ENCODE assay signal across 19 cellular contexts in the genomic region with DNA sequence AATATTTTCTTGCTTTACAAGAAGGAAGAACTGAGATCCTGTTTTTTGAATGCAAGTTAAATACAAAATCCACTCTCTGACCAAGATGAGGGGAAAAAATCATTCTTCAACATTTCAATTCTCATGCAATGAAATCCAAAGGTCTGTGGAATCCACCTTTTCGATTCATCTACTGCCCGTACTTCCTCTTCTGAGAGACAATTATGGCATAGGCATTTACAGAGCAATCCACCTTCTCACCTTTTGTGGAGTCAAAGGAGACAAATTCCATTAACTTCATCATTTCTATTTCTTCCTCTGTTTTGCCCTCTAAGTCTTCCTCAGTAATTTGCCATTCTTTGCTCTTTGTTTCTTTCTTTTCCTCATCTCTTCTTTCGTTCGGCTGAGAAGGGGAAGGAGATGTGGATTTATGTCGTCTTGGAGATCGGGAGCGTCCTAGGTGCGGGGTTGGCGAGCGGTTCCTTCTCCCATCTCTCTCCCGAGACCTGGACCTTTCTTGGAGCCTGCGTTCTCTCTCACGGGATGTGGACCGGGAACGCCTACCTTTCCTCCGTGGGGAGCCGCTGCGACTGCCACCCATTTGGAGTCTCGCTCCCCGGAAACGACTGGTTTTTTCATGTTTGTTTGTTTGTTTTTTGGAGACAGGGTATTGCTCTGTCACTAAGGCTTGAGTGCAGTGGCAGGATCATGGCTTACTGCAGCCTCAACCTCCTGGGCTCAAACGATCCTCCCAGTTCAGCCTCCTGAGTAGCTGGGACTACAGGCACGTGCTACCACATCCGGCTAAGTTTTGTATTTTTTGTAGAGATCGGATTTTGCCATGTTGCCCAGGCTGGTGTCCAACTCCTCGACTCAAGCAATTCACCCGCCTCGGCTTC. TPM values are rescaled to one million over a fixed set of nuclear protein-coding genes. Genes with fewer than 3 reads are reported as not detected.
DNase-seq lines count a peak whose midpoint lies in the region; ATAC-seq and TF ChIP-seq lines count a peak whose summit lies in the region.
"Had no signal": no experiment of that assay in that cellular context is flagged by ENCODE, and none has a peak within 500 bp of the region (broad histone marks: within the 10 kb centered on the region; RNA-seq: fewer than 3 reads in every experiment).

No MANE protein-coding gene starts in this region.

- H3K4me1 Mint-ChIP-seq in osteocyte (ENCODE audit: unreplicated experiment), result no peaks in the 10 kb centered on the region
- H3K4me1 Mint-ChIP-seq in naive thymus-derived CD8-positive, alpha-beta T cell, result no peaks in the 10 kb centered on the region
- H3K4me1 Mint-ChIP-seq: CD14-positive monocyte had no signal

- H3K4me3 ChIP-seq in HEK293 (ENCODE audit: low read depth, low read length), result no peak overlapping the region
- no peak overlapping the region for H3K4me3 ChIP-seq in hepatocyte
- H3K4me3 ChIP-seq: A549 had no signal

- H4K20me1 ChIP-seq in hepatocyte (ENCODE audit: insufficient read depth, poor library complexity, severe bottlenecking), result no peaks in the 10 kb centered on the region

- H3K9me3 Mint-ChIP-seq in osteocyte (ENCODE audit: unreplicated experiment), result no peaks in the 10 kb centered on the region
- no peaks in the 10 kb centered on the region for H3K9me3 Mint-ChIP-seq in activated naive CD4-positive, alpha-beta T cell treated with anti-CD3 and anti-CD28 coated beads, Interleukin-2, amount 50 U/mL, for 72 hours
- no peaks in the 10 kb centered on the region for H3K9me3 Mint-ChIP-seq in naive thymus-derived CD8-positive, alpha-beta T cell

- peak overlapping the region; percentile 40 for H3K4me3 Mint-ChIP-seq in osteocyte (ENCODE audit: unreplicated experiment)
- no peak overlapping the region for H3K4me3 Mint-ChIP-seq in naive thymus-derived CD8-positive, alpha-beta T cell
- H3K4me3 Mint-ChIP-seq: CD14-positive monocyte had no signal

- CTCF ChIA-PET in HEK293 (lab: Yijun Ruan, JAX), result no interaction called here

- H3K27me3 Mint-ChIP-seq in osteocyte (ENCODE audit: unreplicated experiment), result peaks cover 3% of the 10 kb centered on the region
- H3K27me3 Mint-ChIP-seq in naive thymus-derived CD8-positive, alpha-beta T cell, result peaks cover 0 to 4% (median 0%) of the 10 kb centered on the region in 5 donors

- no peaks in the 10 kb centered on the region for H3K9me3 ChIP-seq in HEK293 (ENCODE audit: control insufficient read depth, insufficient read depth, low read depth, low read length)
- no peaks in the 10 kb centered on the region for H3K9me3 ChIP-seq in hepatocyte (ENCODE audit: low read depth)
- H3K9me3 ChIP-seq: A549, Caco-2 had no signal

- no peak overlapping the region for H3K4me2 ChIP-seq in hepatocyte
- H3K4me2 ChIP-seq: A549 had no signal

- TF ChIP-seq CTCF in HEK293 (tag by site-specific recombination; IDR thresholded peaks at IDR 0.05), result no peak
- TF ChIP-seq CTCF in hepatocyte (IDR thresholded peaks at IDR 0.05; ENCODE audit: poor library complexity), result no peak
- TF ChIP-seq CTCF in osteocyte (IDR thresholded peaks at IDR 0.05), result no peak

- no peaks in the 10 kb centered on the region for H3K27me3 ChIP-seq in hepatocyte

- H3K36me3 ChIP-seq in HEK293 (ENCODE audit: control insufficient read depth in 2 of 2, insufficient read depth in 1 of 2, low read length in 2 of 2) (no peaks in the 10 kb centered on the region), hepatocyte (replicated peaks; ENCODE audit: insufficient read depth, low read depth) (no peaks in the 10 kb centered on the region)

- no peak for ATAC-seq in activated naive CD4-positive, alpha-beta T cell treated with anti-CD3 and anti-CD28 coated beads, Interleukin-2, amount 50 U/mL, for 72 hours
- ATAC-seq in naive thymus-derived CD8-positive, alpha-beta T cell, result no peak
- ATAC-seq in HG03025 (IDR thresholded peaks at IDR 0.05; ENCODE audit: low FRiP score, unreplicated experiment), result no peak
- ATAC-seq: A549, PC-3 had no signal

- no peaks in the 10 kb centered on the region for H3K79me2 ChIP-seq in hepatocyte

- H3K27ac Mint-ChIP-seq in osteocyte (ENCODE audit: unreplicated experiment), result no peak overlapping the region
- H3K27ac Mint-ChIP-seq in activated naive CD4-positive, alpha-beta T cell treated with anti-CD3 and anti-CD28 coated beads, Interleukin-2, amount 50 U/mL, for 72 hours, result no peak overlapping the region
- no peak overlapping the region for H3K27ac Mint-ChIP-seq in naive thymus-derived CD8-positive, alpha-beta T cell
- H3K27ac Mint-ChIP-seq: CD14-positive monocyte had no signal

- peak overlapping the region; percentile 31 for H2AFZ ChIP-seq in hepatocyte

- H3K36me3 Mint-ChIP-seq in osteocyte (ENCODE audit: unreplicated experiment), result no peaks in the 10 kb centered on the region
- no peaks in the 10 kb centered on the region for H3K36me3 Mint-ChIP-seq in activated naive CD4-positive, alpha-beta T cell treated with anti-CD3 and anti-CD28 coated beads, Interleukin-2, amount 50 U/mL, for 72 hours
- no peaks in the 10 kb centered on the region for H3K36me3 Mint-ChIP-seq in naive thymus-derived CD8-positive, alpha-beta T cell
- H3K36me3 Mint-ChIP-seq: CD14-positive monocyte had no signal

- DNase-seq in DMS114 treated with DMSO at 0.1 percent for 48 hours (lab: John Stamatoyannopoulos, UW; ENCODE audit: unreplicated experiment), result peak; percentile 30
- DNase-seq in hepatocyte (ENCODE audit: low spot score), result no peak
- peak; percentile 64 for DNase-seq in osteocyte (ENCODE audit: extremely low spot score, unreplicated experiment)
- no peak for DNase-seq in activated naive CD4-positive, alpha-beta T cell treated with anti-CD3 and anti-CD28 coated beads, Interleukin-2, amount 50 U/mL, for 72 hours (ENCODE audit: low spot score in 2 of 2)
- no peak for DNase-seq in NCI-H2107 (lab: John Stamatoyannopoulos, UW)
- DNase-seq in naive thymus-derived CD8-positive, alpha-beta T cell, result no peak
- DNase-seq: Caco-2, DMS79 treated with DMSO at 0.1 percent for 48 hours, GDM1, IMR-90, NCI-H146, NCI-H2081 treated with DMSO at 0.1 percent for 48 hours, NCI-H226, NCI-H526, PC-3 had no signal

- H3K4me1 ChIP-seq in HEK293 (ENCODE audit: control insufficient read depth, insufficient read depth, low read length) (no peaks in the 10 kb centered on the region), hepatocyte (ENCODE audit: insufficient read depth) (no peaks in the 10 kb centered on the region)
- H3K4me1 ChIP-seq: A549, Caco-2 had no signal

- H3K27ac ChIP-seq in HEK293 (ENCODE audit: extremely low read depth, low read depth, low read length) (no peak overlapping the region), hepatocyte (no peak overlapping the region)
- H3K27ac ChIP-seq: A549 had no signal

- POLR2A ChIA-PET in HEK293 (lab: Yijun Ruan, JAX), result interaction anchor here (0.6 kb wide), 1 partner anchor 12 kb away, joined by 4 read pairs; no protein-coding TSS in a partner anchor
- POLR2A ChIA-PET in naive thymus-derived CD8-positive, alpha-beta T cell (lab: Charles Lee), result no interaction called here

- no peaks in the 10 kb centered on the region for H3K9me2 ChIP-seq in hepatocyte (replicated peaks; ENCODE audit: insufficient read depth)

- 86% methylated on average over 28 of the region's 28 CpGs for WGBS in hepatocyte (ENCODE audit: low lambda C conversion rate, missing lambda C conversion rate)

TF ChIP-seq in HEK293, 187 proteins besides CTCF, POLR2A, EP300 and RAD21 (continues in another document):
- TF ChIP-seq, protein P1, sequence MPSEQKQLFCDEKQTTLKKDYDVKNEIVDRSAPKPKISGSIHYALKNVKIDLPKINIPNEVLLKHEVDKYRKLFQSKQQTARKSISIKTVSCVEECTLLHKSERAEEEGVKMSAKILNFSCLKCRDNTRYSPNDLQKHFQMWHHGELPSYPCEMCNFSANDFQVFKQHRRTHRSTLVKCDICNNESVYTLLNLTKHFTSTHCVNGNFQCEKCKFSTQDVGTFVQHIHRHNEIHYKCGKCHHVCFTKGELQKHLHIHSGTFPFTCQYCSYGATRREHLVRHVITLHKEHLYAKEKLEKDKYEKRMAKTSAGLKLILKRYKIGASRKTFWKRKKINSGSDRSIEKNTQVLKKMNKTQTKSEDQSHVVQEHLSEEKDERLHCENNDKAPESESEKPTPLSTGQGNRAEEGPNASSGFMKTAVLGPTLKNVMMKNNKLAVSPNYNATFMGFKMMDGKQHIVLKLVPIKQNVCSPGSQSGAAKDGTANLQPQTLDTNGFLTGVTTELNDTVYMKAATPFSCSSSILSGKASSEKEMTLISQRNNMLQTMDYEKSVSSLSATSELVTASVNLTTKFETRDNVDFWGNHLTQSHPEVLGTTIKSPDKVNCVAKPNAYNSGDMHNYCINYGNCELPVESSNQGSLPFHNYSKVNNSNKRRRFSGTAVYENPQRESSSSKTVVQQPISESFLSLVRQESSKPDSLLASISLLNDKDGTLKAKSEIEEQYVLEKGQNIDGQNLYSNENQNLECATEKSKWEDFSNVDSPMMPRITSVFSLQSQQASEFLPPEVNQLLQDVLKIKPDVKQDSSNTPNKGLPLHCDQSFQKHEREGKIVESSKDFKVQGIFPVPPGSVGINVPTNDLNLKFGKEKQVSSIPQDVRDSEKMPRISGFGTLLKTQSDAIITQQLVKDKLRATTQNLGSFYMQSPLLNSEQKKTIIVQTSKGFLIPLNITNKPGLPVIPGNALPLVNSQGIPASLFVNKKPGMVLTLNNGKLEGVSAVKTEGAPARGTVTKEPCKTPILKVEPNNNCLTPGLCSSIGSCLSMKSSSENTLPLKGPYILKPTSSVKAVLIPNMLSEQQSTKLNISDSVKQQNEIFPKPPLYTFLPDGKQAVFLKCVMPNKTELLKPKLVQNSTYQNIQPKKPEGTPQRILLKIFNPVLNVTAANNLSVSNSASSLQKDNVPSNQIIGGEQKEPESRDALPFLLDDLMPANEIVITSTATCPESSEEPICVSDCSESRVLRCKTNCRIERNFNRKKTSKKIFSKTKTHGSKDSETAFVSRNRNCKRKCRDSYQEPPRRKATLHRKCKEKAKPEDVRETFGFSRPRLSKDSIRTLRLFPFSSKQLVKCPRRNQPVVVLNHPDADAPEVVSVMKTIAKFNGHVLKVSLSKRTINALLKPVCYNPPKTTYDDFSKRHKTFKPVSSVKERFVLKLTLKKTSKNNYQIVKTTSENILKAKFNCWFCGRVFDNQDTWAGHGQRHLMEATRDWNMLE (tag by site-specific recombination; conservative IDR thresholded peaks at IDR 0.05; ENCODE audit: low read depth), result no peak
- TF ChIP-seq ZNF24 (tag by site-specific recombination; IDR thresholded peaks at IDR 0.05), result no peak
- no peak for TF ChIP-seq ZNF239 (tag by site-specific recombination; IDR thresholded peaks at IDR 0.05)

RNA-seq across cellular contexts. Expression of a gene that starts 24.3 kb away (rescaled TPM):
- total RNA-seq in hepatocyte (78.9 and 92.9 TPM in 2 replicates), osteocyte (106 and 114 TPM in 2 replicates)
- 44.0 and 46.2 TPM in 2 replicates for polyA plus RNA-seq in hepatocyte
- total RNA-seq in activated naive CD4-positive, alpha-beta T cell treated with anti-CD3 and anti-CD28 coated beads, Interleukin-2, amount 50 U/mL, for 72 hours, result 10 to 100 TPM; 31.6 to 52.8 TPM
- total RNA-seq in naive thymus-derived CD8-positive, alpha-beta T cell, result 10 to 100 TPM; 70.3 to 74.4 TPM
- 10 to 100 TPM; 16.5 to 20.9 (median 17.7) TPM for polyA plus RNA-seq in naive thymus-derived CD8-positive, alpha-beta T cell

RNA-seq across cellular contexts. Expression of a gene that starts 38.6 kb away (rescaled TPM):
- total RNA-seq in hepatocyte, result 29.1 and 33.0 TPM in 2 replicates
- 29.4 and 30.7 TPM in 2 replicates for polyA plus RNA-seq in hepatocyte
- 17.8 and 21.0 TPM in 2 replicates for total RNA-seq in osteocyte
- total RNA-seq in activated naive CD4-positive, alpha-beta T cell treated with anti-CD3 and anti-CD28 coated beads, Interleukin-2, amount 50 U/mL, for 72 hours, result 10 to 100 TPM; 24.9 to 34.8 TPM
- total RNA-seq in naive thymus-derived CD8-positive, alpha-beta T cell, result 10 to 100 TPM; 17.8 to 22.4 TPM
- polyA plus RNA-seq in naive thymus-derived CD8-positive, alpha-beta T cell, result 10 to 100 TPM; 28.7 to 36.9 (median 33.8) TPM

Comparison
In these comparisons a context has a peak if more than half of its experiments do, and no peak if none do; other contexts are left out.
1. DNase-seq: peak in DMS114 treated with DMSO at 0.1 percent for 48 hours (single experiment) and osteocyte (single experiment); none in hepatocyte (single experiment), activated naive CD4-positive, alpha-beta T cell treated with anti-CD3 and anti-CD28 coated beads, Interleukin-2, amount 50 U/mL, for 72 hours (0 of 2), NCI-H2107 (single experiment) and naive thymus-derived CD8-positive, alpha-beta T cell (0 of 10).